10 cellular contexts compared by ENCODE assay signal in the genomic region with DNA sequence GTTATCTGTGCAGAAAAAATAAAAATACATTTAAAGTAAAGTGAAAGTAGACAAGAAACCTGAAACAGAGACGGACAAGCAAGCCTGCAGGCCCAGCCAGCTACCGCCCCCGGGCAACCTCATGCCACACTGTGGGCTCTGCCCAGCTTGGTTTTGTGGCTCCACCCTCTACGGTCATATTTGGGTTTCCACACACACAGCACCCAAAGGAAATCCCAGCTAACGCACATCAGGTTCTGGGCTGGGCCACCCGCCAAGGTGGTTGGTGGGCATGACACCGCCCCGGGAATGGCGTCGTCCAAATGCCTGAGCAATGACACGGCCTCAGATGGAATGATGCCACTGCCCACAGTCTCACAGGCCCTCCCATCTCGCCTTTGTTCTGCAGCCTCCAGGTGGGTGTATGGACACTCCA. TPM values are rescaled to one million over a fixed set of nuclear protein-coding genes. Genes with fewer than 3 reads are reported as not detected.
DNase-seq lines count a peak whose midpoint lies in the region; ATAC-seq and TF ChIP-seq lines count a peak whose summit lies in the region.
"Had no signal": no experiment of that assay in that cellular context is flagged by ENCODE, and none has a peak within 500 bp of the region (broad histone marks: within the 10 kb centered on the region; RNA-seq: fewer than 3 reads in every experiment).

No MANE protein-coding gene starts in this region.

- H3K36me3 Mint-ChIP-seq in CD8-positive, alpha-beta T cell, result peaks cover 2% of the 10 kb centered on the region
- no peaks in the 10 kb centered on the region for H3K36me3 Mint-ChIP-seq in osteocyte (ENCODE audit: unreplicated experiment)

- no peaks in the 10 kb centered on the region for H3K9me3 Mint-ChIP-seq in CD8-positive, alpha-beta T cell
- no peaks in the 10 kb centered on the region for H3K9me3 Mint-ChIP-seq in osteocyte (ENCODE audit: unreplicated experiment)

- peak; percentile 91 for ATAC-seq in CD8-positive, alpha-beta T cell
- ATAC-seq in SK-N-SH treated with all-trans-retinoic acid at 6 μM for 48 hours (peak; percentile 93), GM19467 (IDR thresholded peaks at IDR 0.05; ENCODE audit: unreplicated experiment) (no peak), HG02623 (IDR thresholded peaks at IDR 0.05; ENCODE audit: unreplicated experiment) (no peak)

- H3K4me1 Mint-ChIP-seq in CD8-positive, alpha-beta T cell (ENCODE audit: low read depth), result peaks cover 63% of the 10 kb centered on the region
- H3K4me1 Mint-ChIP-seq in osteocyte (ENCODE audit: unreplicated experiment), result peaks cover 15% of the 10 kb centered on the region

- H3K4me3 ChIP-seq in CD8-positive, alpha-beta T cell (ENCODE audit: low read depth, low read length), result peak overlapping the region; percentile 28
- H3K4me3 ChIP-seq in brain microvascular endothelial cell (ENCODE audit: low read depth, low read length), result no peak overlapping the region

- no peaks in the 10 kb centered on the region for H3K36me3 ChIP-seq in CD8-positive, alpha-beta T cell (ENCODE audit: insufficient read depth, low read length)
- no peaks in the 10 kb centered on the region for H3K36me3 ChIP-seq in brain microvascular endothelial cell (replicated peaks)

- H3K27me3 ChIP-seq in CD8-positive, alpha-beta T cell (ENCODE audit: insufficient read depth, low read length), result no peaks in the 10 kb centered on the region
- H3K27me3 ChIP-seq in brain microvascular endothelial cell (replicated peaks), result no peaks in the 10 kb centered on the region

- no peaks in the 10 kb centered on the region for H3K9me3 ChIP-seq in CD8-positive, alpha-beta T cell (ENCODE audit: low read length)

- H3K4me3 Mint-ChIP-seq in CD8-positive, alpha-beta T cell, result peak overlapping the region; percentile 66
- no peak overlapping the region for H3K4me3 Mint-ChIP-seq in osteocyte (ENCODE audit: unreplicated experiment)

- intact Hi-C loops in CD8-positive, alpha-beta T cell (cut with DNase I, micrococcal nuclease), result loop anchor here in 1 of 2 experiments (5.0 kb wide), 1 partner anchor 34 kb away; no protein-coding TSS in a partner anchor

- DNase-seq in CD8-positive, alpha-beta T cell, result peak in 5 of 7 experiments; percentile 30 to 71 (median 57)
- DNase-seq in brain microvascular endothelial cell, result peak; percentile 22
- DNase-seq in osteocyte (ENCODE audit: extremely low spot score, unreplicated experiment), result no peak
- DNase-seq in middle frontal gyrus (ENCODE audit: extremely low spot score, low spot score), result no peak
- DNase-seq in DMS53 (lab: John Stamatoyannopoulos, UW), result no peak
- DNase-seq: NCI-H446 treated with DMSO at 0.1 percent for 48 hours had no signal

- POLR2A ChIA-PET in CD8-positive, alpha-beta T cell (lab: Charles Lee), result interaction anchor here (1.2 to 2.9 kb wide), 2 partner anchors 10 to 23 kb away, joined by 5 to 14 read pairs; a partner anchor contains a TSS

- no peaks in the 10 kb centered on the region for H3K27me3 Mint-ChIP-seq in CD8-positive, alpha-beta T cell (ENCODE audit: low read depth)
- no peaks in the 10 kb centered on the region for H3K27me3 Mint-ChIP-seq in osteocyte (ENCODE audit: unreplicated experiment)

- no peak overlapping the region for H3K27ac ChIP-seq in CD8-positive, alpha-beta T cell (ENCODE audit: low read depth, low read length)
- no peak overlapping the region for H3K27ac ChIP-seq in brain microvascular endothelial cell

- in situ Hi-C loops in brain microvascular endothelial cell (cut with HindIII; ENCODE audit: low pct_ligation_motif_present, low sequenced_read_pairs), result no loop called here

- H3K4me1 ChIP-seq in CD8-positive, alpha-beta T cell (ENCODE audit: insufficient read depth, low read length), result peaks cover 38% of the 10 kb centered on the region

- H3K27ac Mint-ChIP-seq in CD8-positive, alpha-beta T cell, result peak overlapping the region; percentile 83
- H3K27ac Mint-ChIP-seq in osteocyte (ENCODE audit: unreplicated experiment), result peak overlapping the region; percentile 42

- CTCF ChIA-PET in CD8-positive, alpha-beta T cell (lab: Charles Lee), result interaction anchor here (0.5 to 3.7 kb wide), 4 partner anchors 8 to 100 kb away, joined by 3 to 15 read pairs (median 4); no protein-coding TSS in a partner anchor

- no peak for TF ChIP-seq CTCF in CD8-positive, alpha-beta T cell (IDR thresholded peaks at IDR 0.05)
- no peak for TF ChIP-seq CTCF in brain microvascular endothelial cell (IDR thresholded peaks at IDR 0.05; ENCODE audit: low read depth, low read length, missing control alignments)
- no peak for TF ChIP-seq CTCF in osteocyte (IDR thresholded peaks at IDR 0.05)

TF ChIP-seq in SK-N-SH treated with all-trans-retinoic acid at 6 μM for 48 hours, 23 proteins besides CTCF, POLR2A, EP300 and RAD21:
- TF ChIP-seq ZFP3 (CRISPR knock-in tag; IDR thresholded peaks at IDR 0.05) (no peak), ISL1 (CRISPR knock-in tag; IDR thresholded peaks at IDR 0.05) (no peak), ZNF565 (CRISPR knock-in tag; conservative IDR thresholded peaks at IDR 0.05; ENCODE audit: low read depth) (no peak), OSR1 (CRISPR knock-in tag; IDR thresholded peaks at IDR 0.05) (no peak), CSDC2 (CRISPR knock-in tag; IDR thresholded peaks at IDR 0.05) (no peak), ZFP30 (CRISPR knock-in tag; IDR thresholded peaks at IDR 0.05) (no peak), PPARA (CRISPR knock-in tag; IDR thresholded peaks at IDR 0.05; ENCODE audit: borderline replicate concordance) (no peak), RARB (CRISPR knock-in tag; IDR thresholded peaks at IDR 0.05) (no peak), ZC3H10 (CRISPR knock-in tag; IDR thresholded peaks at IDR 0.05) (no peak), ZNF8 (CRISPR knock-in tag; IDR thresholded peaks at IDR 0.05) (no peak), ARNTL (CRISPR knock-in tag; IDR thresholded peaks at IDR 0.05; ENCODE audit: borderline replicate concordance, low read depth) (no peak), TCF4 (CRISPR knock-in tag; IDR thresholded peaks at IDR 0.05; ENCODE audit: borderline replicate concordance) (no peak), SNAI2 (CRISPR knock-in tag; IDR thresholded peaks at IDR 0.05) (no peak), GLIS3 (CRISPR knock-in tag; IDR thresholded peaks at IDR 0.05) (no peak)
- TF ChIP-seq, protein P1, sequence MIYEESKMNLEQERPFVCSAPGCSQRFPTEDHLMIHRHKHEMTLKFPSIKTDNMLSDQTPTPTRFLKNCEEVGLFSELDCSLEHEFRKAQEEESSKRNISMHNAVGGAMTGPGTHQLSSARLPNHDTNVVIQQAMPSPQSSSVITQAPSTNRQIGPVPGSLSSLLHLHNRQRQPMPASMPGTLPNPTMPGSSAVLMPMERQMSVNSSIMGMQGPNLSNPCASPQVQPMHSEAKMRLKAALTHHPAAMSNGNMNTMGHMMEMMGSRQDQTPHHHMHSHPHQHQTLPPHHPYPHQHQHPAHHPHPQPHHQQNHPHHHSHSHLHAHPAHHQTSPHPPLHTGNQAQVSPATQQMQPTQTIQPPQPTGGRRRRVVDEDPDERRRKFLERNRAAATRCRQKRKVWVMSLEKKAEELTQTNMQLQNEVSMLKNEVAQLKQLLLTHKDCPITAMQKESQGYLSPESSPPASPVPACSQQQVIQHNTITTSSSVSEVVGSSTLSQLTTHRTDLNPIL (CRISPR knock-in tag; IDR thresholded peaks at IDR 0.05; ENCODE audit: low read depth), result no peak
- TF ChIP-seq, protein P2, sequence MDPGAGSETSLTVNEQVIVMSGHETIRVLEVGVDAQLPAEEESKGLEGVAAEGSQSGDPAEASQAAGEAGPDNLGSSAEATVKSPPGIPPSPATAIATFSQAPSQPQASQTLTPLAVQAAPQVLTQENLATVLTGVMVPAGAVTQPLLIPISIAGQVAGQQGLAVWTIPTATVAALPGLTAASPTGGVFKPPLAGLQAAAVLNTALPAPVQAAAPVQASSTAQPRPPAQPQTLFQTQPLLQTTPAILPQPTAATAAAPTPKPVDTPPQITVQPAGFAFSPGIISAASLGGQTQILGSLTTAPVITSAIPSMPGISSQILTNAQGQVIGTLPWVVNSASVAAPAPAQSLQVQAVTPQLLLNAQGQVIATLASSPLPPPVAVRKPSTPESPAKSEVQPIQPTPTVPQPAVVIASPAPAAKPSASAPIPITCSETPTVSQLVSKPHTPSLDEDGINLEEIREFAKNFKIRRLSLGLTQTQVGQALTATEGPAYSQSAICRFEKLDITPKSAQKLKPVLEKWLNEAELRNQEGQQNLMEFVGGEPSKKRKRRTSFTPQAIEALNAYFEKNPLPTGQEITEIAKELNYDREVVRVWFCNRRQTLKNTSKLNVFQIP (CRISPR knock-in tag; IDR thresholded peaks at IDR 0.05; ENCODE audit: borderline replicate concordance, low read depth), result no peak
- TF ChIP-seq, protein P3, sequence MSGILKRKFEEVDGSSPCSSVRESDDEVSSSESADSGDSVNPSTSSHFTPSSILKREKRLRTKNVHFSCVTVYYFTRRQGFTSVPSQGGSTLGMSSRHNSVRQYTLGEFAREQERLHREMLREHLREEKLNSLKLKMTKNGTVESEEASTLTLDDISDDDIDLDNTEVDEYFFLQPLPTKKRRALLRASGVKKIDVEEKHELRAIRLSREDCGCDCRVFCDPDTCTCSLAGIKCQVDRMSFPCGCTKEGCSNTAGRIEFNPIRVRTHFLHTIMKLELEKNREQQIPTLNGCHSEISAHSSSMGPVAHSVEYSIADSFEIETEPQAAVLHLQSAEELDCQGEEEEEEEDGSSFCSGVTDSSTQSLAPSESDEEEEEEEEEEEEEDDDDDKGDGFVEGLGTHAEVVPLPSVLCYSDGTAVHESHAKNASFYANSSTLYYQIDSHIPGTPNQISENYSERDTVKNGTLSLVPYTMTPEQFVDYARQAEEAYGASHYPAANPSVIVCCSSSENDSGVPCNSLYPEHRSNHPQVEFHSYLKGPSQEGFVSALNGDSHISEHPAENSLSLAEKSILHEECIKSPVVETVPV (CRISPR knock-in tag; IDR thresholded peaks at IDR 0.05), result no peak
- TF ChIP-seq, protein P4, sequence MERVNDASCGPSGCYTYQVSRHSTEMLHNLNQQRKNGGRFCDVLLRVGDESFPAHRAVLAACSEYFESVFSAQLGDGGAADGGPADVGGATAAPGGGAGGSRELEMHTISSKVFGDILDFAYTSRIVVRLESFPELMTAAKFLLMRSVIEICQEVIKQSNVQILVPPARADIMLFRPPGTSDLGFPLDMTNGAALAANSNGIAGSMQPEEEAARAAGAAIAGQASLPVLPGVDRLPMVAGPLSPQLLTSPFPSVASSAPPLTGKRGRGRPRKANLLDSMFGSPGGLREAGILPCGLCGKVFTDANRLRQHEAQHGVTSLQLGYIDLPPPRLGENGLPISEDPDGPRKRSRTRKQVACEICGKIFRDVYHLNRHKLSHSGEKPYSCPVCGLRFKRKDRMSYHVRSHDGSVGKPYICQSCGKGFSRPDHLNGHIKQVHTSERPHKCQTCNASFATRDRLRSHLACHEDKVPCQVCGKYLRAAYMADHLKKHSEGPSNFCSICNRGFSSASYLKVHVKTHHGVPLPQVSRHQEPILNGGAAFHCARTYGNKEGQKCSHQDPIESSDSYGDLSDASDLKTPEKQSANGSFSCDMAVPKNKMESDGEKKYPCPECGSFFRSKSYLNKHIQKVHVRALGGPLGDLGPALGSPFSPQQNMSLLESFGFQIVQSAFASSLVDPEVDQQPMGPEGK (CRISPR knock-in tag; IDR thresholded peaks at IDR 0.05; ENCODE audit: borderline replicate concordance), result no peak

RNA-seq across cellular contexts. Expression of a gene that starts 22.9 kb away (rescaled TPM):
- 1 to 10 TPM; 6.7 to 7.7 TPM for total RNA-seq in CD8-positive, alpha-beta T cell
- 2.6 and 2.7 TPM in 2 replicates for total RNA-seq in osteocyte

RNA-seq across cellular contexts. Expression of a gene that starts 59.8 kb away (rescaled TPM):
- total RNA-seq in CD8-positive, alpha-beta T cell, result not detected
- total RNA-seq in osteocyte, result not detected in 2 replicates
- total RNA-seq: endothelial cell of umbilical vein had no signal

Comparison
In these comparisons a context has a peak if more than half of its experiments do, and no peak if none do; other contexts are left out.
1. ATAC-seq: peak in CD8-positive, alpha-beta T cell (single experiment) and SK-N-SH treated with all-trans-retinoic acid at 6 μM for 48 hours (single experiment); none in GM19467 (single experiment) and HG02623 (single experiment).
2. DNase-seq: peak in CD8-positive, alpha-beta T cell (5 of 7) and brain microvascular endothelial cell (single experiment); none in osteocyte (single experiment), middle frontal gyrus (single experiment) and DMS53 (single experiment).